Comparison of ENCODE assay signal across 8 cellular contexts in genomic region chr2:20225294-20226151, GRCh38. TPM values are rescaled to one million over a fixed set of nuclear protein-coding genes. Genes with fewer than 3 reads are reported as not detected.
A peak's percentile ranks its signal among the peaks of the same experiment; 100 is the strongest.
DNase-seq lines count a peak whose midpoint lies in the region; ATAC-seq and TF ChIP-seq lines count a peak whose summit lies in the region.

No MANE protein-coding gene starts in this region.

- H3K27me3 Mint-ChIP-seq in osteocyte (ENCODE audit: unreplicated experiment) = no peaks in the 10 kb centered on the region

- intact Hi-C loops in head of caudate nucleus (cut with DNase I) = no loop called here

- no peaks in the 10 kb centered on the region for H3K36me3 Mint-ChIP-seq in osteocyte (ENCODE audit: unreplicated experiment)

- H3K36me3 ChIP-seq in BJ (ENCODE audit: control insufficient read depth, insufficient read depth, low read length) = no peaks in the 10 kb centered on the region

- H3K9me3 Mint-ChIP-seq in osteocyte (ENCODE audit: unreplicated experiment) = no peaks in the 10 kb centered on the region

- ATAC-seq in GM18861 (IDR thresholded peaks at IDR 0.05; ENCODE audit: unreplicated experiment) = peak; percentile 57
- ATAC-seq in HG03045 (IDR thresholded peaks at IDR 0.05; ENCODE audit: unreplicated experiment) = peak; percentile 45

- no peaks in the 10 kb centered on the region for H3K27me3 ChIP-seq in BJ (ENCODE audit: control insufficient read depth, insufficient read depth, low read length)

- peak overlapping the region; percentile 60 for H3K4me3 ChIP-seq in BJ (ENCODE audit: low read depth, low read length)

- DNase-seq in BJ (ENCODE audit: low read depth) (no peak), NCI-H226 (peak; percentile 62), head of caudate nucleus (peak in 41 of 42 donors; percentile 26 to 77 (median 54)), osteocyte (ENCODE audit: extremely low spot score, unreplicated experiment) (no peak)
- DNase-seq in activated T-cell treated with anti-CD3 and anti-CD28 coated beads, Interleukin-2, amount 50 U/mL, for 48 hours = peak; percentile 68 to 72
- DNase-seq in effector CD4-positive, alpha-beta T cell = no peak

- H3K4me1 Mint-ChIP-seq in osteocyte (ENCODE audit: unreplicated experiment) = peaks cover 27% of the 10 kb centered on the region

- H3K4me3 Mint-ChIP-seq in osteocyte (ENCODE audit: unreplicated experiment) = peak overlapping the region; percentile 71

- CTCF ChIA-PET in BJ (lab: Yijun Ruan, JAX) = interaction anchor here (0.5 to 7.0 kb wide), 24 partner anchors 11 to 1024 kb away, joined by 3 to 83 read pairs (median 4); no protein-coding TSS in a partner anchor

- peak; percentile 71 for TF ChIP-seq CTCF in BJ (IDR thresholded peaks at IDR 0.05; ENCODE audit: insufficient read depth, low read depth, low read length)
- TF ChIP-seq CTCF in osteocyte (IDR thresholded peaks at IDR 0.05) = peak; percentile 63

- POLR2A ChIA-PET in BJ (lab: Charles Lee) = no interaction called here

- peak overlapping the region; percentile 34 for H3K27ac Mint-ChIP-seq in osteocyte (ENCODE audit: unreplicated experiment)

RNA-seq across cellular contexts. Expression of gene SDC1, which starts 0.6 kb away (rescaled TPM):
- 32.0 and 42.0 TPM in 2 replicates for polyA plus RNA-seq in BJ (2011; rRNA removed)
- polyA minus RNA-seq in BJ (2011; rRNA and poly(A)+ RNA removed) = 12.0 and 23.1 TPM in 2 replicates
- total RNA-seq in osteocyte = 11.1 and 11.6 TPM in 2 replicates

Comparison
In these comparisons a context has a peak if more than half of its experiments do, and no peak if none do; other contexts are left out.
1. DNase-seq: peak in NCI-H226 (single experiment), activated T-cell treated with anti-CD3 and anti-CD28 coated beads, Interleukin-2, amount 50 U/mL, for 48 hours (2 of 2) and head of caudate nucleus (41 of 42); none in BJ (single experiment), osteocyte (single experiment) and effector CD4-positive, alpha-beta T cell (single experiment).